Comparison of ENCODE assay signal across 9 cellular contexts in genomic region chr12:124608451-124608870, GRCh38. TPM values are rescaled to one million over a fixed set of nuclear protein-coding genes. Genes with fewer than 3 reads are reported as not detected.
DNase-seq lines count a peak whose midpoint lies in the region; ATAC-seq and TF ChIP-seq lines count a peak whose summit lies in the region.
"Had no signal": no experiment of that assay in that cellular context is flagged by ENCODE, and none has a peak within 500 bp of the region (broad histone marks: within the 10 kb centered on the region; RNA-seq: fewer than 3 reads in every experiment).

No MANE protein-coding gene starts in this region.

- H3K4me1 Mint-ChIP-seq in T-cell: peaks cover 33 to 49% (median 39%) of the 10 kb centered on the region in 3 donors
- peaks cover 18 to 59% (median 50%) of the 10 kb centered on the region in 7 donors for H3K4me1 Mint-ChIP-seq in naive thymus-derived CD4-positive, alpha-beta T cell
- peaks cover 22% of the 10 kb centered on the region for H3K4me1 Mint-ChIP-seq in WTC11

- no peaks in the 10 kb centered on the region for H3K36me3 ChIP-seq in naive thymus-derived CD4-positive, alpha-beta T cell (ENCODE audit: control insufficient read depth in 2 of 3, insufficient read depth in 3 of 3, low read length in 3 of 3)
- H3K36me3 ChIP-seq: gastrocnemius medialis had no signal

- POLR2A ChIA-PET in T-cell (lab: Charles Lee): interaction anchor here in 1 of 2 donors (0.6 kb wide), 1 partner anchor 312 kb away, joined by 4 read pairs; no protein-coding TSS in a partner anchor
- POLR2A ChIA-PET in naive thymus-derived CD4-positive, alpha-beta T cell (lab: Charles Lee): interaction anchor here (0.6 to 1.1 kb wide), 2 partner anchors 28 to 40 kb away, joined by 3 to 4 read pairs; no protein-coding TSS in a partner anchor
- POLR2A ChIA-PET in WTC11 (lab: Charles Lee): no interaction called here

- ATAC-seq in GM18511 (IDR thresholded peaks at IDR 0.05; ENCODE audit: unreplicated experiment): peak; percentile 30
- peak; percentile 33 for ATAC-seq in HG03066 (IDR thresholded peaks at IDR 0.05; ENCODE audit: low read depth, unreplicated experiment)
- no peak for ATAC-seq in T-cell (replicated peaks in 1 of 4)
- ATAC-seq in naive thymus-derived CD4-positive, alpha-beta T cell: peak; percentile 37
- ATAC-seq in WTC11: no peak
- ATAC-seq in HG02759 (IDR thresholded peaks at IDR 0.05; ENCODE audit: unreplicated experiment): no peak
- no peak for ATAC-seq in HG02798 (IDR thresholded peaks at IDR 0.05; ENCODE audit: poor library complexity, unreplicated experiment)

- CTCF ChIA-PET in T-cell (lab: Charles Lee) (no interaction called here), WTC11 (lab: Charles Lee) (no interaction called here)
- CTCF ChIA-PET in naive thymus-derived CD4-positive, alpha-beta T cell (lab: Charles Lee): no interaction called here

- H3K27ac Mint-ChIP-seq in T-cell (peak overlapping the region in 1 of 2 donors; percentile 51), WTC11 (no peak overlapping the region)
- peak overlapping the region in 8 of 9 donors; percentile 57 to 84 (median 70) for H3K27ac Mint-ChIP-seq in naive thymus-derived CD4-positive, alpha-beta T cell

- no peak for TF ChIP-seq CTCF in WTC11 (IDR thresholded peaks at IDR 0.05)

- H3K4me3 ChIP-seq in naive thymus-derived CD4-positive, alpha-beta T cell (ENCODE audit: low read length): peak overlapping the region; percentile 29
- H3K4me3 ChIP-seq: gastrocnemius medialis had no signal

- H3K4me3 Mint-ChIP-seq in T-cell (peak overlapping the region; percentile 54 to 86 (median 69)), WTC11 (no peak overlapping the region)
- peak overlapping the region; percentile 47 to 90 (median 83) for H3K4me3 Mint-ChIP-seq in naive thymus-derived CD4-positive, alpha-beta T cell

- H3K9me3 Mint-ChIP-seq in T-cell (no peaks in the 10 kb centered on the region), WTC11 (peaks cover 10% of the 10 kb centered on the region)
- H3K9me3 Mint-ChIP-seq in naive thymus-derived CD4-positive, alpha-beta T cell: peaks cover 0 to 7% (median 0%) of the 10 kb centered on the region in 11 donors

- no peaks in the 10 kb centered on the region for H3K27me3 ChIP-seq in naive thymus-derived CD4-positive, alpha-beta T cell (ENCODE audit: control insufficient read depth in 2 of 2, insufficient read depth in 2 of 2, low read length in 2 of 2)
- H3K27me3 ChIP-seq: gastrocnemius medialis had no signal

- no peaks in the 10 kb centered on the region for H3K9me3 ChIP-seq in naive thymus-derived CD4-positive, alpha-beta T cell (ENCODE audit: control insufficient read depth in 2 of 3, low read length in 3 of 3)
- H3K9me3 ChIP-seq: gastrocnemius medialis had no signal

- intact Hi-C loops in naive thymus-derived CD4-positive, alpha-beta T cell (cut with micrococcal nuclease): loop anchor here in 1 of 2 donors (5.0 kb wide), 1 partner anchor 156 kb away; no protein-coding TSS in a partner anchor

- H3K4me1 ChIP-seq in naive thymus-derived CD4-positive, alpha-beta T cell (ENCODE audit: control insufficient read depth in 2 of 2, insufficient read depth in 2 of 2, low read length in 2 of 2): peaks cover 23 to 31% of the 10 kb centered on the region in 2 donors
- H3K4me1 ChIP-seq: gastrocnemius medialis had no signal

- H3K27me3 Mint-ChIP-seq in T-cell (no peaks in the 10 kb centered on the region), WTC11 (ENCODE audit: low read depth) (peaks cover 3% of the 10 kb centered on the region)
- H3K27me3 Mint-ChIP-seq in naive thymus-derived CD4-positive, alpha-beta T cell: peaks cover 0 to 20% (median 0%) of the 10 kb centered on the region in 5 donors

- no peak for DNase-seq in T-cell
- DNase-seq in naive thymus-derived CD4-positive, alpha-beta T cell: peak in 1 of 9 donors; percentile 14
- no peak for DNase-seq in WTC11 (ENCODE audit: low spot score)
- no peak for DNase-seq in C1 segment of cervical spinal cord (lab: John Stamatoyannopoulos, UW)

- peaks cover 2% of the 10 kb centered on the region for H3K36me3 Mint-ChIP-seq in T-cell
- H3K36me3 Mint-ChIP-seq in naive thymus-derived CD4-positive, alpha-beta T cell: peaks cover 0 to 4% (median 0%) of the 10 kb centered on the region in 5 donors
- H3K36me3 Mint-ChIP-seq in WTC11: no peaks in the 10 kb centered on the region

- H3K27ac ChIP-seq in naive thymus-derived CD4-positive, alpha-beta T cell (ENCODE audit: low read depth, low read length): no peak overlapping the region
- H3K27ac ChIP-seq: gastrocnemius medialis had no signal

TF ChIP-seq in WTC11, 78 proteins besides CTCF, POLR2A, EP300 and RAD21:
- TF ChIP-seq EMX1 (CRISPR knock-in tag; IDR thresholded peaks at IDR 0.05) (no peak), MXD4 (CRISPR knock-in tag; IDR thresholded peaks at IDR 0.05; ENCODE audit: borderline replicate concordance) (no peak), SMAD4 (CRISPR knock-in tag; IDR thresholded peaks at IDR 0.05) (no peak), ZSCAN18 (CRISPR knock-in tag; IDR thresholded peaks at IDR 0.05) (no peak), ZNF671 (CRISPR knock-in tag; IDR thresholded peaks at IDR 0.05) (no peak), FOXJ3 (CRISPR knock-in tag; IDR thresholded peaks at IDR 0.05; ENCODE audit: borderline replicate concordance) (no peak), JAZF1 (CRISPR knock-in tag; IDR thresholded peaks at IDR 0.05) (no peak), KAT7 (CRISPR knock-in tag; IDR thresholded peaks at IDR 0.05; ENCODE audit: borderline replicate concordance) (no peak), ATF6 (CRISPR knock-in tag; IDR thresholded peaks at IDR 0.05) (no peak)

RNA-seq across cellular contexts. Expression of gene NCOR2, which starts 41.0 kb away (rescaled TPM):
- total RNA-seq in T-cell (100 to 1,000 TPM; 108 to 140 (median 127) TPM), WTC11 (2021) (283 to 326 TPM (median 304 TPM) in 3 replicates)
- 100 to 1,000 TPM; 101 to 194 (median 112) TPM for total RNA-seq in naive thymus-derived CD4-positive, alpha-beta T cell
- 10 to 100 TPM in 1 of 2 donors, 1 to 10 TPM in 1; 5.3 to 17.3 TPM for polyA plus RNA-seq in naive thymus-derived CD4-positive, alpha-beta T cell

Comparison
In these comparisons a context has a peak if more than half of its experiments do, and no peak if none do; other contexts are left out.
1. ATAC-seq: peak in GM18511 (single experiment), HG03066 (single experiment) and naive thymus-derived CD4-positive, alpha-beta T cell (single experiment); none in T-cell (0 of 4), WTC11 (single experiment), HG02759 (single experiment) and HG02798 (single experiment).